In genomic region chr5:149870697-149871096, GRCh38 we compare ENCODE assay signal across 17 cellular contexts.
"Had no signal": no experiment of that assay in that cellular context is flagged by ENCODE, and none has a peak within 500 bp of the region (broad histone marks: within the 10 kb centered on the region; RNA-seq: fewer than 3 reads in every experiment).

No MANE protein-coding gene starts in this region.

- H3K27ac Mint-ChIP-seq: mesothelial cell of epicardium had no signal

- H3K27ac ChIP-seq: coronary artery, dorsolateral prefrontal cortex, esophagus muscularis mucosa, foreskin keratinocyte, gastroesophageal sphincter, heart left ventricle, left lung, lower lobe of right lung had no signal

- H3K4me3 Mint-ChIP-seq: mesothelial cell of epicardium had no signal

- H3K27me3 ChIP-seq: dorsolateral prefrontal cortex, esophagus muscularis mucosa, foreskin keratinocyte, gastroesophageal sphincter, heart left ventricle, left lung had no signal

- H3K4me1 Mint-ChIP-seq: mesothelial cell of epicardium had no signal

- H3K9me3 ChIP-seq: esophagus muscularis mucosa, gastroesophageal sphincter, heart left ventricle, left lung, lower lobe of right lung, mucosa of descending colon had no signal

- ATAC-seq: foreskin keratinocyte, gastroesophageal sphincter, heart left ventricle, left cardiac atrium, left ventricle myocardium superior, mucosa of descending colon had no signal

- H3K4me1 ChIP-seq: foreskin keratinocyte, gastroesophageal sphincter had no signal

- DNase-seq: dermis blood vessel endothelial cell; dorsolateral prefrontal cortex; effector CD4-positive, alpha-beta T cell; effector memory CD4-positive, alpha-beta T cell; foreskin keratinocyte; heart left ventricle; hippocampal formation; left cardiac atrium; left lung; left ventricle myocardium superior; lower lobe of right lung; mesenchymal stem cell; mucosa of descending colon had no signal

- H3K36me3 ChIP-seq: esophagus muscularis mucosa, gastroesophageal sphincter, heart left ventricle, left lung, lower lobe of right lung had no signal

- H3K4me3 ChIP-seq: coronary artery, dorsolateral prefrontal cortex, esophagus muscularis mucosa, gastroesophageal sphincter, heart left ventricle, left lung, lower lobe of right lung, mucosa of descending colon had no signal

- H3K36me3 Mint-ChIP-seq: mesothelial cell of epicardium had no signal
